Comparison of ENCODE assay signal across 1 cellular context in genomic region chr9:108093773-108094675, GRCh38.
TF ChIP-seq lines count a peak whose summit lies in the region.

No MANE protein-coding gene starts in this region.

TF ChIP-seq in K562, 482 proteins besides CTCF, POLR2A, EP300 and RAD21 (continued from another document and continues in another):
- 0 out of 2 replicates have a peak, but pooled peaks have one; percentile 53 for TF ChIP-seq RB1 (IDR thresholded peaks at IDR 0.05; ENCODE audit: low read depth)
- TF ChIP-seq HES1 (IDR thresholded peaks at IDR 0.05; ENCODE audit: low read depth), result peak; percentile 89
- TF ChIP-seq ESRRA (IDR thresholded peaks at IDR 0.05; ENCODE audit: borderline replicate concordance, low read depth), result peak; percentile 96
- TF ChIP-seq NFE2L1 (tag; IDR thresholded peaks at IDR 0.05; ENCODE audit: borderline replicate concordance, low read depth), result peak; percentile 4; the same call in 1 of the 2 replicates
- TF ChIP-seq FOXO4 (CRISPR knock-in tag; IDR thresholded peaks at IDR 0.05), result no peak
- TF ChIP-seq ZNF639 (CRISPR knock-in tag; conservative IDR thresholded peaks at IDR 0.05 in 1 of 2, IDR thresholded peaks at IDR 0.05 in 1 of 2), result peak in 1 of 2 experiments; percentile 72; a peak in 1 of 4 replicates
- TF ChIP-seq MCM2 (IDR thresholded peaks at IDR 0.05; ENCODE audit: low read depth), result no peak
- TF ChIP-seq FOSL1 (tag; conservative IDR thresholded peaks at IDR 0.05), result peak; percentile 100
- no peak for TF ChIP-seq ZNF764 (CRISPR knock-in tag; IDR thresholded peaks at IDR 0.05; ENCODE audit: low read depth)
- TF ChIP-seq BRD9 (IDR thresholded peaks at IDR 0.05; ENCODE audit: low read depth, partially characterized antibody), result peak; percentile 92
- 0 out of 2 replicates have a peak, but pooled peaks have one; percentile 17 for TF ChIP-seq ZNF384 (IDR thresholded peaks at IDR 0.05; ENCODE audit: low read depth, low read length)
- peak; percentile 72 for TF ChIP-seq CREM (IDR thresholded peaks at IDR 0.05; ENCODE audit: low read depth)
- TF ChIP-seq XRCC4 (IDR thresholded peaks at IDR 0.05; ENCODE audit: extremely low read depth, insufficient read depth, insufficient read length), result no peak
- peak; percentile 31; the same call in 1 of the 2 replicates for TF ChIP-seq RFX1 (IDR thresholded peaks at IDR 0.05)
- TF ChIP-seq KLF16 (IDR thresholded peaks at IDR 0.05), result peak; percentile 97
- peak in 1 of 2 experiments; percentile 91; a peak in 2 of 4 replicates for TF ChIP-seq NONO (IDR thresholded peaks at IDR 0.05; ENCODE audit: low read depth in 2 of 2, low read length in 1 of 2)
- TF ChIP-seq POLR2AphosphoS5 (IDR thresholded peaks at IDR 0.05; ENCODE audit: control insufficient read depth, insufficient read depth, low read depth, low read length), result peak; percentile 99
- peak; percentile 80; the same call in 1 of the 2 replicates for TF ChIP-seq NBN (IDR thresholded peaks at IDR 0.05; ENCODE audit: low read depth)
- no peak for TF ChIP-seq ZNF174 (CRISPR knock-in tag; IDR thresholded peaks at IDR 0.05)
- TF ChIP-seq BDP1 (IDR thresholded peaks at IDR 0.05; ENCODE audit: insufficient read depth, insufficient read length), result no peak
- peak; percentile 77; the same call in 1 of the 2 replicates for TF ChIP-seq ZNF311 (CRISPR knock-in tag; IDR thresholded peaks at IDR 0.05)
- peak; percentile 27; the same call in 1 of the 2 replicates for TF ChIP-seq RAD51 (IDR thresholded peaks at IDR 0.05; ENCODE audit: borderline replicate concordance, low read depth)
- no peak for TF ChIP-seq TSHZ1 (CRISPR knock-in tag; IDR thresholded peaks at IDR 0.05)
- TF ChIP-seq NR2C1 (IDR thresholded peaks at IDR 0.05), result peak; percentile 53
- TF ChIP-seq NR2C1 (tag; IDR thresholded peaks at IDR 0.05), result peak; percentile 36; the same call in 1 of the 2 replicates
- TF ChIP-seq ZBTB5 (IDR thresholded peaks at IDR 0.05), result no peak
- peak; percentile 94 for TF ChIP-seq SMAD4 (CRISPR knock-in tag; conservative IDR thresholded peaks at IDR 0.05)
- no peak for TF ChIP-seq ATF1 (CRISPR knock-in tag; IDR thresholded peaks at IDR 0.05)
- peak; percentile 63 for TF ChIP-seq ATF1 (tag; IDR thresholded peaks at IDR 0.05)
- TF ChIP-seq MCM3 (IDR thresholded peaks at IDR 0.05), result no peak
- TF ChIP-seq EWSR1 (IDR thresholded peaks at IDR 0.05; ENCODE audit: borderline replicate concordance, low read depth, partially characterized antibody), result no peak
- TF ChIP-seq ZNF609 (CRISPR knock-in tag; IDR thresholded peaks at IDR 0.05; ENCODE audit: borderline replicate concordance), result no peak
- no peak for TF ChIP-seq ZNF551 (CRISPR knock-in tag; IDR thresholded peaks at IDR 0.05)
- TF ChIP-seq KDM1A (IDR thresholded peaks at IDR 0.05), result peak; percentile 96
- TF ChIP-seq ZBTB9 (CRISPR knock-in tag; IDR thresholded peaks at IDR 0.05), result peak; percentile 70
- no peak for TF ChIP-seq ZKSCAN1 (IDR thresholded peaks at IDR 0.05; ENCODE audit: low read depth, low read length)
- TF ChIP-seq SMARCE1 (IDR thresholded peaks at IDR 0.05), result peak; percentile 100
- peak; percentile 74; the same call in 1 of the 2 replicates for TF ChIP-seq CTBP1 (IDR thresholded peaks at IDR 0.05; ENCODE audit: borderline replicate concordance)
- TF ChIP-seq ZNF592 (IDR thresholded peaks at IDR 0.05), result peak; percentile 60
- TF ChIP-seq MTA1 (IDR thresholded peaks at IDR 0.05; ENCODE audit: borderline replicate concordance), result peak; percentile 75
- no peak for TF ChIP-seq HDAC6 (IDR thresholded peaks at IDR 0.05; ENCODE audit: low read depth, low read length)
